27 cellular contexts compared by ENCODE assay signal in genomic region chrX:391717-392691, GRCh38.
"Had no signal": no experiment of that assay in that cellular context is flagged by ENCODE, and none has a peak within 500 bp of the region (broad histone marks: within the 10 kb centered on the region; RNA-seq: fewer than 3 reads in every experiment).

No MANE protein-coding gene starts in this region.

- H3K27ac ChIP-seq: neutrophil, ovary, parathyroid adenoma, psoas muscle, right lobe of liver, sigmoid colon, stomach, testis, tibial artery, transverse colon, upper lobe of left lung, uterus had no signal

- H3K4me1 ChIP-seq: parathyroid adenoma, psoas muscle, right lobe of liver, testis, uterus had no signal

- H3K27me3 Mint-ChIP-seq: naive B cell; natural killer cell treated with Interleukin-12 subunit alpha and Interleukin-12 subunit beta and Interleukin-15 and Interleukin-18, amount 100 ng/mL, for 72 hours; progenitor cell of endocrine pancreas; stimulated activated naive B cell treated with anti-CD40 and anti-IgM and Interleukin-4, amounts not matched to agents 10 μg/mL and 1 μg/mL and 100 μg/mL, for 72 hours; stimulated activated naive CD8-positive, alpha-beta T cell treated with anti-CD3 and anti-CD28 coated beads, Interleukin-15, Interleukin-2, amounts not matched to agents 100 ng/mL and 50 ng/mL, for 24 hours had no signal

- DNase-seq: naive B cell; naive thymus-derived CD8-positive, alpha-beta T cell; nephron progenitor cell; nucleus accumbens; ovary; psoas muscle; right lobe of liver; sigmoid colon; small intestine; stimulated activated CD4-positive, alpha-beta T cell treated with anti-CD3 and anti-CD28 coated beads, Interleukin-15, amount 100 ng/mL, for 24 hours; stimulated activated CD4-positive, alpha-beta T cell treated with anti-CD3 and anti-CD28 coated beads, Interleukin-2, amount 100 ng/mL, for 24 hours; stimulated activated CD4-positive, alpha-beta T cell treated with anti-CD3 and anti-CD28 coated beads, Interleukin-2, amount 100 ng/mL, for 48 hours; stimulated activated CD4-positive, alpha-beta T cell treated with anti-CD3 and anti-CD28 coated beads, Interleukin-4, amount 100 ng/mL, for 24 hours; stimulated activated naive B cell treated with anti-CD40 and anti-IgM and Interleukin-4, amounts not matched to agents 10 μg/mL and 1 μg/mL and 100 μg/mL, for 72 hours; stimulated activated naive CD4-positive, alpha-beta T cell treated with Interleukin-2 at 50 U/mL for 16 hours; stomach; testis; tibial artery; transverse colon; upper lobe of left lung; uterus had no signal

- H3K9ac ChIP-seq: parathyroid adenoma had no signal

- H3K27ac Mint-ChIP-seq: natural killer cell treated with Interleukin-12 subunit alpha and Interleukin-12 subunit beta and Interleukin-15 and Interleukin-18, amount 100 ng/mL, for 72 hours; nephron progenitor cell; progenitor cell of endocrine pancreas; stimulated activated effector memory CD8-positive, alpha-beta T cell treated with anti-CD3 and anti-CD28 coated beads, Interleukin-12 subunit alpha, Interleukin-12 subunit beta, amount 100 ng/mL, for 72 hours; stimulated activated naive B cell treated with anti-CD40 and anti-IgM and Interleukin-4, amounts not matched to agents 10 μg/mL and 1 μg/mL and 100 μg/mL, for 72 hours; stimulated activated naive CD8-positive, alpha-beta T cell treated with anti-CD3 and anti-CD28 coated beads, Interleukin-15, Interleukin-2, amounts not matched to agents 100 ng/mL and 50 ng/mL, for 24 hours had no signal

- H2AFZ ChIP-seq: parathyroid adenoma had no signal

- H3K36me3 ChIP-seq: neutrophil, ovary, right lobe of liver, sigmoid colon, stomach, tibial artery, transverse colon, upper lobe of left lung, uterus had no signal

- H3K36me3 Mint-ChIP-seq: naive B cell; natural killer cell treated with Interleukin-12 subunit alpha and Interleukin-12 subunit beta and Interleukin-15 and Interleukin-18, amount 100 ng/mL, for 72 hours had no signal

- H3K4me3 ChIP-seq: ovary, psoas muscle, right lobe of liver, sigmoid colon, stomach, testis, tibial artery, transverse colon, upper lobe of left lung, uterus had no signal

- H3K27me3 ChIP-seq: neutrophil, ovary, right lobe of liver, sigmoid colon, stomach, testis, tibial artery, transverse colon, upper lobe of left lung, uterus had no signal

- H3K79me2 ChIP-seq: parathyroid adenoma had no signal

- H3K9me3 ChIP-seq: neutrophil, ovary, psoas muscle, right lobe of liver, sigmoid colon, stomach, testis, tibial artery, transverse colon, upper lobe of left lung, uterus had no signal

- H3K4me3 Mint-ChIP-seq: natural killer cell treated with Interleukin-12 subunit alpha and Interleukin-12 subunit beta and Interleukin-15 and Interleukin-18, amount 100 ng/mL, for 72 hours; nephron progenitor cell; stimulated activated effector memory CD8-positive, alpha-beta T cell treated with anti-CD3 and anti-CD28 coated beads, Interleukin-12 subunit alpha, Interleukin-12 subunit beta, amount 100 ng/mL, for 72 hours; stimulated activated naive B cell treated with anti-CD40 and anti-IgM and Interleukin-4, amounts not matched to agents 10 μg/mL and 1 μg/mL and 100 μg/mL, for 72 hours; stimulated activated naive CD8-positive, alpha-beta T cell treated with anti-CD3 and anti-CD28 coated beads, Interleukin-15, Interleukin-2, amounts not matched to agents 100 ng/mL and 50 ng/mL, for 24 hours had no signal

- FAIRE-seq: small intestine had no signal

- H3K9me3 Mint-ChIP-seq: natural killer cell treated with Interleukin-12 subunit alpha and Interleukin-12 subunit beta and Interleukin-15 and Interleukin-18, amount 100 ng/mL, for 72 hours; stimulated activated effector memory CD8-positive, alpha-beta T cell treated with anti-CD3 and anti-CD28 coated beads, Interleukin-12 subunit alpha, Interleukin-12 subunit beta, amount 100 ng/mL, for 72 hours; stimulated activated naive B cell treated with anti-CD40 and anti-IgM and Interleukin-4, amounts not matched to agents 10 μg/mL and 1 μg/mL and 100 μg/mL, for 72 hours; stimulated activated naive CD8-positive, alpha-beta T cell treated with anti-CD3 and anti-CD28 coated beads, Interleukin-15, Interleukin-2, amounts not matched to agents 100 ng/mL and 50 ng/mL, for 24 hours had no signal
